ENCODE assay signal across 21 cellular contexts in genomic region chr19:38744298-38744681, GRCh38. TPM values are rescaled to one million over a fixed set of nuclear protein-coding genes. Genes with fewer than 3 reads are reported as not detected.
A peak's percentile ranks its signal among the peaks of the same experiment; 100 is the strongest.
DNase-seq lines count a peak whose midpoint lies in the region; ATAC-seq, FAIRE-seq and TF ChIP-seq lines count a peak whose summit lies in the region.
"Had no signal": no experiment of that assay in that cellular context is flagged by ENCODE, and none has a peak within 500 bp of the region (broad histone marks: within the 10 kb centered on the region; RNA-seq: fewer than 3 reads in every experiment).

A gene with protein sequence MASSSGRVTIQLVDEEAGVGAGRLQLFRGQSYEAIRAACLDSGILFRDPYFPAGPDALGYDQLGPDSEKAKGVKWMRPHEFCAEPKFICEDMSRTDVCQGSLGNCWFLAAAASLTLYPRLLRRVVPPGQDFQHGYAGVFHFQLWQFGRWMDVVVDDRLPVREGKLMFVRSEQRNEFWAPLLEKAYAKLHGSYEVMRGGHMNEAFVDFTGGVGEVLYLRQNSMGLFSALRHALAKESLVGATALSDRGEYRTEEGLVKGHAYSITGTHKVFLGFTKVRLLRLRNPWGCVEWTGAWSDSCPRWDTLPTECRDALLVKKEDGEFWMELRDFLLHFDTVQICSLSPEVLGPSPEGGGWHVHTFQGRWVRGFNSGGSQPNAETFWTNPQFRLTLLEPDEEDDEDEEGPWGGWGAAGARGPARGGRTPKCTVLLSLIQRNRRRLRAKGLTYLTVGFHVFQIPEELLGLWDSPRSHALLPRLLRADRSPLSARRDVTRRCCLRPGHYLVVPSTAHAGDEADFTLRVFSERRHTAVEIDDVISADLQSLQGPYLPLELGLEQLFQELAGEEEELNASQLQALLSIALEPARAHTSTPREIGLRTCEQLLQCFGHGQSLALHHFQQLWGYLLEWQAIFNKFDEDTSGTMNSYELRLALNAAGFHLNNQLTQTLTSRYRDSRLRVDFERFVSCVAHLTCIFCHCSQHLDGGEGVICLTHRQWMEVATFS (minus strand): TSS chr19:38744474. CDS start chr19:38744165, 309 bp downstream.

- DNase-seq in cardiac septum (ENCODE audit: low spot score) = peak; percentile 62
- no peak for DNase-seq in heart left ventricle
- DNase-seq in PC-9 = no peak
- no peak for DNase-seq in HepG2 (ENCODE audit: low spot score)
- no peak for DNase-seq in NCI-H2029 (lab: John Stamatoyannopoulos, UW)
- no peak for DNase-seq in right atrium auricular region (ENCODE audit: low spot score)
- DNase-seq in GOT3 (lab: John Stamatoyannopoulos, UW) = no peak
- DNase-seq: CD4-positive, CD25-positive, alpha-beta regulatory T cell; glutamatergic neuron; left ventricle myocardium superior; NCI-H1105 treated with DMSO at 0.1 percent for 48 hours; NCI-H446 treated with DMSO at 0.1 percent for 48 hours; stimulated activated CD8-positive, alpha-beta memory T cell treated with anti-CD3 and anti-CD28 coated beads, Interleukin-4, amount 100 ng/mL, for 48 hours; T-helper 9 cell; uterus had no signal

- TF ChIP-seq POLR2A in heart left ventricle (IDR thresholded peaks at IDR 0.05) (no peak), HepG2 (IDR thresholded peaks at IDR 0.05; ENCODE audit: insufficient read depth in 1 of 2, low read depth in 2 of 2, low read length in 2 of 2) (no peak)

- CTCF ChIA-PET in PC-9 (lab: Charles Lee) = no interaction called here
- CTCF ChIA-PET in HepG2 (lab: Yijun Ruan, JAX; ENCODE audit: low intra/inter-chr PET ratio, low total read pairs) = no interaction called here

- ATAC-seq in heart left ventricle (no peak), HepG2 (no peak), GM18517 (IDR thresholded peaks at IDR 0.05; ENCODE audit: unreplicated experiment) (no peak)
- ATAC-seq: left ventricle myocardium superior, right cardiac atrium had no signal

- TF ChIP-seq RAD21 in HepG2 (CRISPR knock-in tag; IDR thresholded peaks at IDR 0.05) = no peak

- no peak within 1 kb of the TSS for H3K4me3 ChIP-seq in heart left ventricle
- no peak within 1 kb of the TSS for H3K4me3 ChIP-seq in PC-9
- H3K4me3 ChIP-seq in HepG2 (replicated peaks in 1 of 3; ENCODE audit: insufficient read depth in 1 of 3, low read depth in 2 of 3, low read length in 3 of 3) = no peak within 1 kb of the TSS; a peak in 1 of 6 replicates
- no peak within 1 kb of the TSS for H3K4me3 ChIP-seq in right atrium auricular region
- H3K4me3 ChIP-seq: coronary artery, HAP-1, uterus had no signal

- H3K27ac ChIP-seq in heart left ventricle (no peak within 1 kb of the TSS), PC-9 (no peak within 1 kb of the TSS), HepG2 (ENCODE audit: extremely low read length, insufficient read depth, low read length) (no peak within 1 kb of the TSS), right atrium auricular region (no peak within 1 kb of the TSS)
- H3K27ac ChIP-seq: coronary artery, uterus had no signal

- TF ChIP-seq CTCF in heart left ventricle (IDR thresholded peaks at IDR 0.05) (no peak), PC-9 (conservative IDR thresholded peaks at IDR 0.05) (no peak), HepG2 (CRISPR knock-in tag; IDR thresholded peaks at IDR 0.05) (no peak), right atrium auricular region (IDR thresholded peaks at IDR 0.05) (no peak)

- FAIRE-seq in HepG2 (lab: Jason Lieb, UNC) = no peak
- FAIRE-seq: endometrium had no signal

- TF ChIP-seq EP300 in HepG2 (IDR thresholded peaks at IDR 0.05; ENCODE audit: low read depth in 2 of 2, low read length in 2 of 2) (no peak), HepG2 (CRISPR knock-in tag; IDR thresholded peaks at IDR 0.05; ENCODE audit: borderline replicate concordance) (no peak)

- peaks cover 5% of the 10 kb centered on the region; the same call in 1 of the 2 replicates for H3F3A ChIP-seq in PC-9 (ENCODE audit: insufficient read depth, low read depth)

- H2AFZ ChIP-seq in PC-9 = no peak within 1 kb of the TSS
- no peak within 1 kb of the TSS for H2AFZ ChIP-seq in HepG2 (ENCODE audit: low read length)

- H4K20me1 ChIP-seq in PC-9 (ENCODE audit: insufficient read depth) (no peaks in the 10 kb centered on the region), HepG2 (ENCODE audit: insufficient read depth, low read length) (no peaks in the 10 kb centered on the region)

- in situ Hi-C loops in HepG2 (cut with HindIII; ENCODE audit: extremely low pct_ligation_motif_present, low pct_unique_long_range_greater_than_20kb) = loop anchor here (5.0 to 25.0 kb wide), 2 partner anchors 88 to 168 kb away; partner anchors contain the start of genes CCER2 and ECH1

- no peaks in the 10 kb centered on the region for H3K36me3 ChIP-seq in heart left ventricle
- H3K36me3 ChIP-seq in PC-9 (ENCODE audit: low read depth) = no peaks in the 10 kb centered on the region
- no peaks in the 10 kb centered on the region for H3K36me3 ChIP-seq in HepG2 (replicated peaks in 1 of 2; ENCODE audit: control insufficient read depth in 1 of 2, insufficient read depth in 2 of 2, low read length in 2 of 2)
- no peaks in the 10 kb centered on the region for H3K36me3 ChIP-seq in right atrium auricular region
- H3K36me3 ChIP-seq: HAP-1, uterus had no signal

- H3K9me3 ChIP-seq in heart left ventricle (no peaks in the 10 kb centered on the region), PC-9 (ENCODE audit: insufficient read depth, low read depth) (no peaks in the 10 kb centered on the region), HepG2 (ENCODE audit: low read length) (no peaks in the 10 kb centered on the region), right atrium auricular region (no peaks in the 10 kb centered on the region)
- H3K9me3 ChIP-seq: HAP-1, uterus had no signal

- H3K4me2 ChIP-seq in PC-9 (no peak within 1 kb of the TSS), HepG2 (ENCODE audit: low read depth, low read length) (no peak within 1 kb of the TSS)

- 89 to 98% (median 93%) methylated on average over 9 to 10 of the region's 10 CpGs for WGBS in heart left ventricle, 4 donors
- 86% methylated on average over 10 of the region's 10 CpGs for WGBS in HepG2 (ENCODE audit: low lambda C conversion rate)

- 0 out of 2 replicates have a peak within 1 kb of the TSS, but pooled peaks have one; percentile 29 for H3K9ac ChIP-seq in HepG2 (ENCODE audit: insufficient read depth, low read depth, low read length)

- intact Hi-C loops in cardiac septum (cut with DNase I) = no loop called here
- intact Hi-C loops in heart left ventricle (cut with DNase I) = no loop called here
- intact Hi-C loops in PC-9 (cut with micrococcal nuclease; ENCODE audit: unreplicated experiment) = no loop called here
- intact Hi-C loops in HepG2 (cut with micrococcal nuclease; ENCODE audit: unreplicated experiment) = no loop called here

- no peaks in the 10 kb centered on the region for H3K4me1 ChIP-seq in heart left ventricle
- no peaks in the 10 kb centered on the region for H3K4me1 ChIP-seq in PC-9 (replicated peaks; ENCODE audit: insufficient read depth)
- H3K4me1 ChIP-seq in HepG2 (ENCODE audit: insufficient read depth, low read length) = peaks cover 31% of the 10 kb centered on the region
- no peaks in the 10 kb centered on the region for H3K4me1 ChIP-seq in right atrium auricular region
- H3K4me1 ChIP-seq: HAP-1, uterus had no signal

- H3K27me3 ChIP-seq in heart left ventricle (no peaks in the 10 kb centered on the region), PC-9 (ENCODE audit: insufficient read depth, low read depth) (no peaks in the 10 kb centered on the region), HepG2 (ENCODE audit: control insufficient read depth in 1 of 2, insufficient read depth in 2 of 2, low read length in 2 of 2) (no peaks in the 10 kb centered on the region), right atrium auricular region (no peaks in the 10 kb centered on the region)
- H3K27me3 ChIP-seq: uterus had no signal

- BruUV-seq in PC-9 (replicated peaks; lab: Mats Ljungman, UMichigan) = no TSS peak
- no TSS peak for BruUV-seq in HepG2 (replicated peaks; lab: Mats Ljungman, UMichigan)

- POLR2A ChIA-PET in PC-9 (lab: Charles Lee; ENCODE audit: unreplicated experiment) = no interaction called here
- POLR2A ChIA-PET in HepG2 (lab: Yijun Ruan, JAX) = interaction anchor here (0.7 to 1.0 kb wide), 2 partner anchors 78 to 187 kb away, joined by 3 read pairs; partner anchors contain the start of genes MRPS12 and SARS2

- H3K79me2 ChIP-seq in PC-9 (ENCODE audit: low read depth) (no peaks in the 10 kb centered on the region), HepG2 (ENCODE audit: insufficient read depth, low read length) (no peaks in the 10 kb centered on the region)

- H3K9me2 ChIP-seq in PC-9 (ENCODE audit: insufficient read depth) = no peaks in the 10 kb centered on the region

TF ChIP-seq in HepG2, 621 proteins besides CTCF, POLR2A, EP300 and RAD21 (continues in another document):
- TF ChIP-seq HNRNPUL1 (IDR thresholded peaks at IDR 0.05; ENCODE audit: low read depth, low read length) (no peak), ZBTB7A (CRISPR knock-in tag; IDR thresholded peaks at IDR 0.05) (0 out of 2 replicates have a peak, but pooled peaks have one; percentile 36)

RNA-seq across cellular contexts. Expression of the gene that starts here (rescaled TPM):
- total RNA-seq in cardiac septum = 1.7 TPM
- 1 to 10 TPM in 2 of 9 donors, under 1 TPM in 7; 0.36 to 1.8 (median 0.72) TPM for total RNA-seq in heart left ventricle
- 1 to 10 TPM in 1 of 2 donors, under 1 TPM in 1; 0.91 to 1.4 TPM for polyA plus RNA-seq in heart left ventricle
- total RNA-seq in PC-9 (2021) = 38.4 and 43.9 TPM in 2 replicates
- 0.62 and 1.6 TPM in 2 replicates for total RNA-seq in HepG2 (2016; rRNA removed; fragmentation: Illumina TruSeq; extraction: Trizol)
- total RNA-seq in HepG2 (2016; cell fraction: cytosol; rRNA removed; fragmentation: Illumina TruSeq; extraction: Trizol; ENCODE audit: low read depth) = 1.0 and 1.2 TPM in 2 replicates
- 0.30 and 1.3 TPM in 2 replicates for total RNA-seq in HepG2 (2016; cell fraction: insoluble cytoplasmic fraction; rRNA removed; fragmentation: Illumina TruSeq; extraction: Trizol)
- 0.49 and 0.59 TPM in 2 replicates for total RNA-seq in HepG2 (2016; cell fraction: membrane; rRNA removed; fragmentation: Illumina TruSeq; extraction: Trizol)
- 2.3 and 2.9 TPM in 2 replicates for total RNA-seq in HepG2 (2016; cell fraction: nucleus; rRNA removed; fragmentation: Illumina TruSeq; extraction: Trizol)
- 13.6 and 20.4 TPM in 2 replicates for polyA plus RNA-seq in HepG2 (2011; rRNA removed)
- polyA plus RNA-seq in HepG2 (2011; cell fraction: cytosol; rRNA removed) = 3.4 and 3.8 TPM in 2 replicates
- polyA plus RNA-seq in HepG2 (2011; cell fraction: nucleus; rRNA removed) = 230 and 249 TPM in 2 replicates
- 8.4 and 11.4 TPM in 2 replicates for polyA plus RNA-seq in HepG2 (2012)
- polyA plus RNA-seq in HepG2 (2016; cell fraction: cytosol; fragmentation: Illumina TruSeq; extraction: Trizol; ENCODE audit: low read depth) = 0.35 and 0.73 TPM in 2 replicates
- polyA plus RNA-seq in HepG2 (2016; cell fraction: insoluble cytoplasmic fraction; fragmentation: Illumina TruSeq; extraction: Trizol; ENCODE audit: low read depth) = 0.66 and 0.96 TPM in 2 replicates
- polyA plus RNA-seq in HepG2 (2016; cell fraction: membrane; fragmentation: Illumina TruSeq; extraction: Trizol; ENCODE audit: low read depth) = 0.66 and 0.81 TPM in 2 replicates
- 16.2 and 18.9 TPM in 2 replicates for polyA plus RNA-seq in HepG2 (2016; cell fraction: nucleus; fragmentation: Illumina TruSeq; extraction: Trizol; ENCODE audit: insufficient read depth, low read depth)
- polyA minus RNA-seq in HepG2 (2011; rRNA and poly(A)+ RNA removed; ENCODE audit: low replicate concordance) = 4.4 TPM in 1 of 2 replicates, not detected in the other
- polyA minus RNA-seq in HepG2 (2011; cell fraction: cytosol; rRNA and poly(A)+ RNA removed) = 0.69 and 2.0 TPM in 2 replicates
- polyA minus RNA-seq in HepG2 (2011; cell fraction: nucleus; rRNA and poly(A)+ RNA removed) = 10.0 and 11.6 TPM in 2 replicates
- under 1 TPM; 0.74 to 0.90 TPM for total RNA-seq in right atrium auricular region
- total RNA-seq: left ventricle myocardium superior, RPMI7951 had no signal

Comparison
In these comparisons a context has a peak if more than half of its experiments do, and no peak if none do; other contexts are left out.
1. RNA of the gene that starts here (total RNA-seq): 38.4 to 43.9 TPM in PC-9; 1.7 TPM in cardiac septum (single experiment), 0.30 to 2.9 TPM in HepG2, 0.74 to 0.90 TPM in right atrium auricular region and 0.36 to 1.8 TPM in heart left ventricle; every median in the first group is over 10 times any median in the second.